In genomic region chr1:40450491-40451237, GRCh38 we compare ENCODE assay signal across 8 cellular contexts. TPM values are rescaled to one million over a fixed set of nuclear protein-coding genes. Genes with fewer than 3 reads are reported as not detected.
DNase-seq lines count a peak whose midpoint lies in the region; ATAC-seq, FAIRE-seq and TF ChIP-seq lines count a peak whose summit lies in the region.

No MANE protein-coding gene starts in this region.

- peaks cover 0 to 23% (median 9%) of the 10 kb centered on the region in 3 donors for H3K9me3 ChIP-seq in esophagus squamous epithelium
- peaks cover 7% of the 10 kb centered on the region for H3K9me3 ChIP-seq in neural cell (ENCODE audit: low read length)

- no peak for TF ChIP-seq CTCF in esophagus squamous epithelium (IDR thresholded peaks at IDR 0.05)
- no peak for TF ChIP-seq CTCF in neural cell (IDR thresholded peaks at IDR 0.05; ENCODE audit: poor library complexity, severe bottlenecking)

- H3K27me3 Mint-ChIP-seq in activated T-cell treated with anti-CD3 and anti-CD28 coated beads, Interleukin-2, amount 50 U/mL, for 24 hours, result no peaks in the 10 kb centered on the region

- H3K27me3 ChIP-seq in esophagus squamous epithelium (no peaks in the 10 kb centered on the region), neural cell (ENCODE audit: insufficient read depth, low read depth, low read length) (no peaks in the 10 kb centered on the region)

- H3K4me1 Mint-ChIP-seq in activated T-cell treated with anti-CD3 and anti-CD28 coated beads, Interleukin-2, amount 50 U/mL, for 24 hours (ENCODE audit: low read depth), result peaks cover 37% of the 10 kb centered on the region

- intact Hi-C loops in esophagus squamous epithelium (cut with DNase I), result no loop called here

- WGBS in esophagus squamous epithelium, 2 donors, result 11 to 18% methylated on average over 10 to 12 of the region's 22 CpGs

- no peaks in the 10 kb centered on the region for H3K9me2 ChIP-seq in neural cell (ENCODE audit: insufficient read depth, low read length)

- peak; percentile 39 for ATAC-seq in HG02870 (IDR thresholded peaks at IDR 0.05; ENCODE audit: unreplicated experiment)
- peak; percentile 87 for ATAC-seq in stimulated activated naive CD8-positive, alpha-beta T cell treated with anti-CD3 and anti-CD28 coated beads, Interleukin-15, Interleukin-2, amounts not matched to agents 100 U/mL and 50 U/mL, for 24 hours

- peaks cover 77% of the 10 kb centered on the region for H3K36me3 Mint-ChIP-seq in activated T-cell treated with anti-CD3 and anti-CD28 coated beads, Interleukin-2, amount 50 U/mL, for 24 hours (ENCODE audit: low read depth)

- H3K4me3 ChIP-seq in esophagus squamous epithelium (peak overlapping the region; percentile 59 to 94 (median 63)), neural cell (ENCODE audit: low read length) (peak overlapping the region; percentile 74)

- no peaks in the 10 kb centered on the region for H4K20me1 ChIP-seq in neural cell (ENCODE audit: insufficient read depth)

- peaks cover 7% of the 10 kb centered on the region for H3F3A ChIP-seq in neural cell (ENCODE audit: insufficient read depth, low read length, poor library complexity, severe bottlenecking)

- peaks cover 0 to 19% (median 0%) of the 10 kb centered on the region in 3 donors for H3K36me3 ChIP-seq in esophagus squamous epithelium
- H3K36me3 ChIP-seq in neural cell (ENCODE audit: insufficient read depth, low read length), result peaks cover 22% of the 10 kb centered on the region

- H3K9me3 Mint-ChIP-seq in activated T-cell treated with anti-CD3 and anti-CD28 coated beads, Interleukin-2, amount 50 U/mL, for 24 hours, result peaks cover 45% of the 10 kb centered on the region

- H3K4me2 ChIP-seq in neural cell (ENCODE audit: low read length), result peak overlapping the region; percentile 94

- peak; percentile 80 for FAIRE-seq in GM18507 (lab: Jason Lieb, UNC)

- peak; percentile 26 for DNase-seq in GM18507 (ENCODE audit: extremely low spot score, insufficient read length, low read depth)
- DNase-seq in NCI-H82 (lab: John Stamatoyannopoulos, UW), result peak; percentile 85
- DNase-seq in activated T-cell treated with anti-CD3 and anti-CD28 coated beads, Interleukin-2, amount 50 U/mL, for 24 hours, result peak; percentile 88
- DNase-seq in esophagus squamous epithelium (lab: John Stamatoyannopoulos, UW), result no peak
- DNase-seq in stimulated activated naive CD8-positive, alpha-beta T cell treated with anti-CD3 and anti-CD28 coated beads, Interleukin-15, Interleukin-2, amounts not matched to agents 100 U/mL and 50 U/mL, for 24 hours, result peak; percentile 86
- no peak for DNase-seq in LoVo (ENCODE audit: low spot score)

- no peak for TF ChIP-seq RAD21 in neural cell (conservative IDR thresholded peaks at IDR 0.05)

- peak overlapping the region; percentile 94 for H3K9ac ChIP-seq in neural cell (ENCODE audit: low read length)

- no peak for TF ChIP-seq POLR2A in esophagus squamous epithelium (IDR thresholded peaks at IDR 0.05)

- H3K27ac Mint-ChIP-seq in activated T-cell treated with anti-CD3 and anti-CD28 coated beads, Interleukin-2, amount 50 U/mL, for 24 hours, result peak overlapping the region; percentile 96

- peak overlapping the region; percentile 63 for H2AFZ ChIP-seq in neural cell (ENCODE audit: low read depth, low read length)

- peak overlapping the region; percentile 68 to 85 (median 72) for H3K27ac ChIP-seq in esophagus squamous epithelium
- peak overlapping the region; percentile 94 for H3K27ac ChIP-seq in neural cell (ENCODE audit: low read length)

- no peak for TF ChIP-seq EP300 in neural cell (conservative IDR thresholded peaks at IDR 0.05; ENCODE audit: poor library complexity, severe bottlenecking)

- H3K4me3 Mint-ChIP-seq in activated T-cell treated with anti-CD3 and anti-CD28 coated beads, Interleukin-2, amount 50 U/mL, for 24 hours, result peak overlapping the region; percentile 87

- H3K79me2 ChIP-seq in neural cell (replicated peaks; ENCODE audit: insufficient read depth, low read length), result peaks cover 30% of the 10 kb centered on the region

- peaks cover 3 to 19% (median 10%) of the 10 kb centered on the region in 3 donors for H3K4me1 ChIP-seq in esophagus squamous epithelium

TF ChIP-seq in neural cell, 6 proteins besides CTCF, POLR2A, EP300 and RAD21:
- TF ChIP-seq REST (IDR thresholded peaks at IDR 0.05; ENCODE audit: borderline replicate concordance) (no peak), POLR2AphosphoS5 (IDR thresholded peaks at IDR 0.05) (no peak), EZH2 (IDR thresholded peaks at IDR 0.05; ENCODE audit: borderline replicate concordance, insufficient read depth, low read length, poor library complexity, severe bottlenecking) (no peak), SMC3 (conservative IDR thresholded peaks at IDR 0.05; ENCODE audit: poor library complexity) (no peak), MXI1 (conservative IDR thresholded peaks at IDR 0.05; ENCODE audit: poor library complexity, severe bottlenecking) (no peak), TAF1 (IDR thresholded peaks at IDR 0.05; ENCODE audit: low read depth) (no peak)

RNA-seq across cellular contexts. Expression of gene ZFP69B, which starts 0.4 kb away (rescaled TPM):
- 1 to 10 TPM in 1 of 4 donors, under 1 TPM in 3; 0.57 to 1.6 (median 0.70) TPM for total RNA-seq in esophagus squamous epithelium
- polyA plus RNA-seq in neural cell, result 18.2 and 21.6 TPM in 2 replicates
- 46.3 and 52.7 TPM in 2 replicates for polyA minus RNA-seq in neural cell

RNA-seq across cellular contexts. Expression of gene ZFP69, which starts 26.4 kb away (rescaled TPM):
- 1 to 10 TPM; 2.6 to 3.7 (median 3.6) TPM for total RNA-seq in esophagus squamous epithelium
- polyA plus RNA-seq in neural cell, result 11.6 and 12.3 TPM in 2 replicates
- 10.5 and 11.8 TPM in 2 replicates for polyA minus RNA-seq in neural cell

RNA-seq across cellular contexts. Expression of gene EXO5, which starts 57.9 kb away (rescaled TPM):
- total RNA-seq in esophagus squamous epithelium, result 1 to 10 TPM; 4.9 to 7.1 (median 5.7) TPM
- 7.9 and 14.1 TPM in 2 replicates for polyA plus RNA-seq in neural cell
- polyA minus RNA-seq in neural cell, result 12.2 and 13.3 TPM in 2 replicates

Comparison
In these comparisons a context has a peak if more than half of its experiments do, and no peak if none do; other contexts are left out.
1. DNase-seq: peak in GM18507 (single experiment), NCI-H82 (single experiment), activated T-cell treated with anti-CD3 and anti-CD28 coated beads, Interleukin-2, amount 50 U/mL, for 24 hours (single experiment) and stimulated activated naive CD8-positive, alpha-beta T cell treated with anti-CD3 and anti-CD28 coated beads, Interleukin-15, Interleukin-2, amounts not matched to agents 100 U/mL and 50 U/mL, for 24 hours (single experiment); none in esophagus squamous epithelium (single experiment) and LoVo (single experiment).